In genomic region chr1:51331206-51332100, GRCh38 we compare ENCODE assay signal across 1 cellular context.
TF ChIP-seq lines count a peak whose summit lies in the region.

No MANE protein-coding gene starts in this region.

TF ChIP-seq in HepG2, 621 proteins besides CTCF, POLR2A, EP300 and RAD21 (continued from another document):
- TF ChIP-seq HMGXB3 (CRISPR knock-in tag; IDR thresholded peaks at IDR 0.05; ENCODE audit: borderline replicate concordance) (no peak), EHMT2 (IDR thresholded peaks at IDR 0.05; ENCODE audit: borderline replicate concordance, low read depth, low read length) (no peak), ZNF687 (CRISPR knock-in tag; IDR thresholded peaks at IDR 0.05) (peak; percentile 33; the same call in 1 of the 2 replicates), ZNF800 (CRISPR knock-in tag; IDR thresholded peaks at IDR 0.05) (0 out of 2 replicates have a peak, but pooled peaks have one; percentile 48), ZBTB39 (CRISPR knock-in tag; IDR thresholded peaks at IDR 0.05) (no peak), ZNF335 (CRISPR knock-in tag; IDR thresholded peaks at IDR 0.05) (0 out of 2 replicates have a peak, but pooled peaks have one; percentile 29), CBX5 (CRISPR knock-in tag; IDR thresholded peaks at IDR 0.05; ENCODE audit: borderline replicate concordance) (peak; percentile 26; the same call in 1 of the 2 replicates), GZF1 (CRISPR knock-in tag; IDR thresholded peaks at IDR 0.05) (no peak), BRD4 (CRISPR knock-in tag; IDR thresholded peaks at IDR 0.05) (0 out of 2 replicates have a peak, but pooled peaks have one; percentile 32), ESRRA (CRISPR knock-in tag; IDR thresholded peaks at IDR 0.05; ENCODE audit: low read depth) (no peak), XRCC5 (optimal IDR thresholded peaks at IDR 0.05; ENCODE audit: low read length) (peak; percentile 15), ZNF292 (CRISPR knock-in tag; IDR thresholded peaks at IDR 0.05; ENCODE audit: borderline replicate concordance, low read depth) (peak; percentile 61; the same call in 1 of the 2 replicates), TCF7 (IDR thresholded peaks at IDR 0.05; ENCODE audit: low read depth) (no peak), GMEB1 (CRISPR knock-in tag; IDR thresholded peaks at IDR 0.05; ENCODE audit: borderline replicate concordance) (no peak), ZNF652 (CRISPR knock-in tag; IDR thresholded peaks at IDR 0.05; ENCODE audit: borderline replicate concordance, low read depth) (peak; percentile 98), ZNF749 (CRISPR knock-in tag; IDR thresholded peaks at IDR 0.05; ENCODE audit: borderline replicate concordance) (no peak), ZFX (CRISPR knock-in tag; IDR thresholded peaks at IDR 0.05; ENCODE audit: low read depth) (0 out of 2 replicates have a peak, but pooled peaks have one; percentile 3), GATAD2A (CRISPR knock-in tag; IDR thresholded peaks at IDR 0.05) (peak; percentile 62; the same call in 1 of the 2 replicates), FOSL2 (CRISPR knock-in tag; IDR thresholded peaks at IDR 0.05) (peak; percentile 97), SOX5 (CRISPR knock-in tag; IDR thresholded peaks at IDR 0.05; ENCODE audit: borderline replicate concordance) (0 out of 2 replicates have a peak, but pooled peaks have one; percentile 18), ZNF20 (CRISPR knock-in tag; IDR thresholded peaks at IDR 0.05) (no peak), SIX1 (CRISPR knock-in tag; IDR thresholded peaks at IDR 0.05; ENCODE audit: borderline replicate concordance) (no peak), CEBPG (CRISPR knock-in tag; IDR thresholded peaks at IDR 0.05) (no peak)
